In genomic region chr3:172135766-172136729, GRCh38 we compare ENCODE assay signal across 1 cellular context.
A peak's percentile ranks its signal among the peaks of the same experiment; 100 is the strongest.
TF ChIP-seq lines count a peak whose summit lies in the region.

No MANE protein-coding gene starts in this region.

TF ChIP-seq in HepG2, 621 proteins besides CTCF, POLR2A, EP300 and RAD21 (continued from another document):
- TF ChIP-seq PAF1 (CRISPR knock-in tag; IDR thresholded peaks at IDR 0.05) (0 out of 2 replicates have a peak, but pooled peaks have one; percentile 48), PHF8 (CRISPR knock-in tag; IDR thresholded peaks at IDR 0.05) (no peak), ZSCAN12 (CRISPR knock-in tag; IDR thresholded peaks at IDR 0.05) (no peak), GMEB1 (CRISPR knock-in tag; IDR thresholded peaks at IDR 0.05; ENCODE audit: borderline replicate concordance) (no peak), TCF12 (IDR thresholded peaks at IDR 0.05) (no peak), TCF12 (CRISPR knock-in tag; IDR thresholded peaks at IDR 0.05) (no peak), KIAA2018 (CRISPR knock-in tag; IDR thresholded peaks at IDR 0.05; ENCODE audit: borderline replicate concordance) (no peak), U2AF1 (optimal IDR thresholded peaks at IDR 0.05; ENCODE audit: low read depth, low read length) (no peak), ZNF333 (CRISPR knock-in tag; IDR thresholded peaks at IDR 0.05; ENCODE audit: borderline replicate concordance) (no peak), AKAP8 (CRISPR knock-in tag; IDR thresholded peaks at IDR 0.05) (no peak), ZNF564 (CRISPR knock-in tag; IDR thresholded peaks at IDR 0.05) (no peak), KLF9 (CRISPR knock-in tag; IDR thresholded peaks at IDR 0.05; ENCODE audit: low read depth) (no peak), GATA4 (IDR thresholded peaks at IDR 0.05; ENCODE audit: borderline replicate concordance, low read depth) (no peak), CHD2 (IDR thresholded peaks at IDR 0.05; ENCODE audit: low read depth, low read length) (no peak), ZBTB46 (CRISPR knock-in tag; IDR thresholded peaks at IDR 0.05; ENCODE audit: borderline replicate concordance) (no peak), NFE2 (CRISPR knock-in tag; IDR thresholded peaks at IDR 0.05) (peak; percentile 58; the same call in 1 of the 2 replicates), NR2F1 (CRISPR knock-in tag; IDR thresholded peaks at IDR 0.05) (no peak), ZNF460 (CRISPR knock-in tag; IDR thresholded peaks at IDR 0.05; ENCODE audit: borderline replicate concordance) (no peak), ZNF382 (CRISPR knock-in tag; IDR thresholded peaks at IDR 0.05; ENCODE audit: borderline replicate concordance) (no peak), ZNF484 (CRISPR knock-in tag; IDR thresholded peaks at IDR 0.05; ENCODE audit: borderline replicate concordance, low read depth) (no peak), POLR2AphosphoS5 (IDR thresholded peaks at IDR 0.05; ENCODE audit: low read depth, low read length) (peak; percentile 12), ZNF75D (CRISPR knock-in tag; IDR thresholded peaks at IDR 0.05; ENCODE audit: borderline replicate concordance) (no peak), PLSCR1 (CRISPR knock-in tag; IDR thresholded peaks at IDR 0.05; ENCODE audit: borderline replicate concordance) (no peak), AGO2 (optimal IDR thresholded peaks at IDR 0.05; ENCODE audit: low read depth, low read length) (peak; percentile 16)
TF ChIP-seq in HepG2: peak in this region for 8.
